In the genomic region with DNA sequence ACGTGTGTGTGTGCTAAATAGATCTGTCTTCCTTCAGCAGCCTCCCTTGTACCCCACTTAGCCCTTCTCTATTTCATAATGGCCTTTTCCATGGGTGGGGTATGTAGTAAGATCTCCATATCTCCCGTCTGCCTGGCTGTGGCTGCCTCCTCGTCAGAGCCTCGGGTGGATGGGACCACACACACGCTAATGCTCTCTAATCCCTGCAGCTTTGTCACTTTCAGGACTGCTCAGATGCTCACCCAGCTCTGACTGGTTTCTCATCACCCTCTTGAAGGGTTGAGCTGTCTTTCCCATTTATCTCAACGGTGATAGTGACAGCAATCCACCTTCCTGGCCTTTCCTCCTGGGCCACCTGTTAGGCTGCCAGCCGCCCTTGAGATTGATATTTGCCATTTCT, we compare ENCODE assay signal across 15 cellular contexts.
DNase-seq lines count a peak whose midpoint lies in the region; ATAC-seq and TF ChIP-seq lines count a peak whose summit lies in the region.
"Had no signal": no experiment of that assay in that cellular context is flagged by ENCODE, and none has a peak within 500 bp of the region (broad histone marks: within the 10 kb centered on the region; RNA-seq: fewer than 3 reads in every experiment).

No MANE protein-coding gene starts in this region.

- ATAC-seq in HG02970 (IDR thresholded peaks at IDR 0.05; ENCODE audit: low FRiP score, unreplicated experiment) (no peak), lower lobe of right lung (no peak)
- ATAC-seq: HCT116, K562 had no signal

- TF ChIP-seq POLR2A in esophagus muscularis mucosa (IDR thresholded peaks at IDR 0.05; ENCODE audit: low read depth) = no peak

- peak overlapping the region; percentile 9; the same call in 1 of the 2 replicates for H3K27ac ChIP-seq in SJCRH30
- no peak overlapping the region for H3K27ac ChIP-seq in esophagus muscularis mucosa (replicated peaks in 1 of 4)
- no peak overlapping the region for H3K27ac ChIP-seq in lower lobe of right lung
- H3K27ac ChIP-seq: C4-2B had no signal

- no peak overlapping the region for H3K4me3 ChIP-seq in SJCRH30
- H3K4me3 ChIP-seq in H7 (ENCODE audit: insufficient read depth, low read depth, low read length) = no peak overlapping the region
- H3K4me3 ChIP-seq in esophagus muscularis mucosa = no peak overlapping the region
- no peak overlapping the region for H3K4me3 ChIP-seq in lower lobe of right lung
- H3K4me3 ChIP-seq: K562 had no signal

- DNase-seq in ELF-1 (ENCODE audit: low read depth, low spot score) (peak; percentile 2), SJCRH30 (peak; percentile 56 to 77), nephron progenitor cell (no peak), H7 (no peak), esophagus muscularis mucosa (ENCODE audit: extremely low spot score) (no peak), lower lobe of right lung (no peak)
- DNase-seq: BE2C; Caco-2; CD8-positive, alpha-beta memory T cell; DMS 273 treated with DMSO at 0.1 percent for 48 hours; DMS79 had no signal

- 55% methylated on average over 7 of the region's 7 CpGs for WGBS in esophagus muscularis mucosa

- no peak overlapping the region for H3K4me3 Mint-ChIP-seq in nephron progenitor cell

- peaks cover 6% of the 10 kb centered on the region for H3K4me1 Mint-ChIP-seq in nephron progenitor cell
- H3K4me1 Mint-ChIP-seq: CD8-positive, alpha-beta memory T cell had no signal

- no peaks in the 10 kb centered on the region for H3K27me3 ChIP-seq in SJCRH30
- H3K27me3 ChIP-seq in H7 (ENCODE audit: control insufficient read depth, insufficient read depth, low read length) = no peaks in the 10 kb centered on the region
- H3K27me3 ChIP-seq in esophagus muscularis mucosa = peaks cover 0 to 22% (median 0%) of the 10 kb centered on the region in 4 donors
- no peaks in the 10 kb centered on the region for H3K27me3 ChIP-seq in lower lobe of right lung (ENCODE audit: low read depth)
- H3K27me3 ChIP-seq: BE2C had no signal

- H3K36me3 ChIP-seq in SJCRH30 (no peaks in the 10 kb centered on the region), H7 (replicated peaks; ENCODE audit: control insufficient read depth, insufficient read depth, low read length) (no peaks in the 10 kb centered on the region), esophagus muscularis mucosa (no peaks in the 10 kb centered on the region), lower lobe of right lung (no peaks in the 10 kb centered on the region)
- H3K36me3 ChIP-seq: BE2C had no signal

- H3K27me3 Mint-ChIP-seq in nephron progenitor cell (ENCODE audit: low read depth, poor library complexity) = no peaks in the 10 kb centered on the region
- H3K27me3 Mint-ChIP-seq: CD8-positive, alpha-beta memory T cell had no signal

- intact Hi-C loops in esophagus muscularis mucosa (cut with DNase I) = no loop called here
- intact Hi-C loops in lower lobe of right lung (cut with DNase I) = no loop called here

- H3K4me1 ChIP-seq in SJCRH30 (peaks cover 20% of the 10 kb centered on the region), esophagus muscularis mucosa (no peaks in the 10 kb centered on the region), lower lobe of right lung (no peaks in the 10 kb centered on the region)
- H3K4me1 ChIP-seq: BE2C, Caco-2 had no signal

- H3K9me3 ChIP-seq in SJCRH30 (replicated peaks) (no peaks in the 10 kb centered on the region), esophagus muscularis mucosa (no peaks in the 10 kb centered on the region), lower lobe of right lung (no peaks in the 10 kb centered on the region)
- H3K9me3 ChIP-seq: BE2C, Caco-2 had no signal

- TF ChIP-seq CTCF in nephron progenitor cell (IDR thresholded peaks at IDR 0.05) = no peak
- TF ChIP-seq CTCF in esophagus muscularis mucosa (IDR thresholded peaks at IDR 0.05) = no peak
- TF ChIP-seq CTCF in lower lobe of right lung (IDR thresholded peaks at IDR 0.05) = no peak

- H3K36me3 Mint-ChIP-seq in nephron progenitor cell (ENCODE audit: low read depth) = no peaks in the 10 kb centered on the region
- H3K36me3 Mint-ChIP-seq: CD8-positive, alpha-beta memory T cell had no signal

- peak overlapping the region; percentile 18 for H3K27ac Mint-ChIP-seq in nephron progenitor cell

- no peak for TF ChIP-seq EP300 in esophagus muscularis mucosa (IDR thresholded peaks at IDR 0.05)

- H3K9me3 Mint-ChIP-seq in nephron progenitor cell = no peaks in the 10 kb centered on the region

Comparison
In these comparisons a context has a peak if more than half of its experiments do, and no peak if none do; other contexts are left out.
1. DNase-seq: peak in ELF-1 (single experiment) and SJCRH30 (2 of 2); none in nephron progenitor cell (single experiment), H7 (single experiment), esophagus muscularis mucosa (single experiment) and lower lobe of right lung (single experiment).